In the genomic region with DNA sequence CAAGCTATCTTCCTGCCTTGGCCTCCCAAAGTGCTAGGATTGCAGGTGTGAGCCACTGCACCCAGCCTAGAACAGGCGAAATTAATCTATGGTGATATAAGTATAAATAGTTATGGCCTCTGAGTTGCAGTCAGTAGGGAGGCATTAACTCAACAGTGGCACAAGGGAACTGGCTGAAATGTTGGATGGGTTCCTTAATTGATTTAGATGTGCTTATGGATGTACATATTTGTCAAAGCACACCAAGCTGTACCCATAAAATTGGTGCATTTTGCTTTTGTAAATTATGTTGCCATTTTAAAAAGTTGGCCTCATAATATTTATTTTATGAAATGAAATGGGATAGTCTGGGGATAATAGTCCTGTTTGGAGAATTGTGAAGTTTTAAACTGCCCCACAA, we compare ENCODE assay signal across 1 cellular context.
TF ChIP-seq lines count a peak whose summit lies in the region.

No MANE protein-coding gene starts in this region.

TF ChIP-seq in GM23338, 12 proteins besides CTCF, POLR2A, EP300 and RAD21 (continued from another document):
- TF ChIP-seq, protein P1, sequence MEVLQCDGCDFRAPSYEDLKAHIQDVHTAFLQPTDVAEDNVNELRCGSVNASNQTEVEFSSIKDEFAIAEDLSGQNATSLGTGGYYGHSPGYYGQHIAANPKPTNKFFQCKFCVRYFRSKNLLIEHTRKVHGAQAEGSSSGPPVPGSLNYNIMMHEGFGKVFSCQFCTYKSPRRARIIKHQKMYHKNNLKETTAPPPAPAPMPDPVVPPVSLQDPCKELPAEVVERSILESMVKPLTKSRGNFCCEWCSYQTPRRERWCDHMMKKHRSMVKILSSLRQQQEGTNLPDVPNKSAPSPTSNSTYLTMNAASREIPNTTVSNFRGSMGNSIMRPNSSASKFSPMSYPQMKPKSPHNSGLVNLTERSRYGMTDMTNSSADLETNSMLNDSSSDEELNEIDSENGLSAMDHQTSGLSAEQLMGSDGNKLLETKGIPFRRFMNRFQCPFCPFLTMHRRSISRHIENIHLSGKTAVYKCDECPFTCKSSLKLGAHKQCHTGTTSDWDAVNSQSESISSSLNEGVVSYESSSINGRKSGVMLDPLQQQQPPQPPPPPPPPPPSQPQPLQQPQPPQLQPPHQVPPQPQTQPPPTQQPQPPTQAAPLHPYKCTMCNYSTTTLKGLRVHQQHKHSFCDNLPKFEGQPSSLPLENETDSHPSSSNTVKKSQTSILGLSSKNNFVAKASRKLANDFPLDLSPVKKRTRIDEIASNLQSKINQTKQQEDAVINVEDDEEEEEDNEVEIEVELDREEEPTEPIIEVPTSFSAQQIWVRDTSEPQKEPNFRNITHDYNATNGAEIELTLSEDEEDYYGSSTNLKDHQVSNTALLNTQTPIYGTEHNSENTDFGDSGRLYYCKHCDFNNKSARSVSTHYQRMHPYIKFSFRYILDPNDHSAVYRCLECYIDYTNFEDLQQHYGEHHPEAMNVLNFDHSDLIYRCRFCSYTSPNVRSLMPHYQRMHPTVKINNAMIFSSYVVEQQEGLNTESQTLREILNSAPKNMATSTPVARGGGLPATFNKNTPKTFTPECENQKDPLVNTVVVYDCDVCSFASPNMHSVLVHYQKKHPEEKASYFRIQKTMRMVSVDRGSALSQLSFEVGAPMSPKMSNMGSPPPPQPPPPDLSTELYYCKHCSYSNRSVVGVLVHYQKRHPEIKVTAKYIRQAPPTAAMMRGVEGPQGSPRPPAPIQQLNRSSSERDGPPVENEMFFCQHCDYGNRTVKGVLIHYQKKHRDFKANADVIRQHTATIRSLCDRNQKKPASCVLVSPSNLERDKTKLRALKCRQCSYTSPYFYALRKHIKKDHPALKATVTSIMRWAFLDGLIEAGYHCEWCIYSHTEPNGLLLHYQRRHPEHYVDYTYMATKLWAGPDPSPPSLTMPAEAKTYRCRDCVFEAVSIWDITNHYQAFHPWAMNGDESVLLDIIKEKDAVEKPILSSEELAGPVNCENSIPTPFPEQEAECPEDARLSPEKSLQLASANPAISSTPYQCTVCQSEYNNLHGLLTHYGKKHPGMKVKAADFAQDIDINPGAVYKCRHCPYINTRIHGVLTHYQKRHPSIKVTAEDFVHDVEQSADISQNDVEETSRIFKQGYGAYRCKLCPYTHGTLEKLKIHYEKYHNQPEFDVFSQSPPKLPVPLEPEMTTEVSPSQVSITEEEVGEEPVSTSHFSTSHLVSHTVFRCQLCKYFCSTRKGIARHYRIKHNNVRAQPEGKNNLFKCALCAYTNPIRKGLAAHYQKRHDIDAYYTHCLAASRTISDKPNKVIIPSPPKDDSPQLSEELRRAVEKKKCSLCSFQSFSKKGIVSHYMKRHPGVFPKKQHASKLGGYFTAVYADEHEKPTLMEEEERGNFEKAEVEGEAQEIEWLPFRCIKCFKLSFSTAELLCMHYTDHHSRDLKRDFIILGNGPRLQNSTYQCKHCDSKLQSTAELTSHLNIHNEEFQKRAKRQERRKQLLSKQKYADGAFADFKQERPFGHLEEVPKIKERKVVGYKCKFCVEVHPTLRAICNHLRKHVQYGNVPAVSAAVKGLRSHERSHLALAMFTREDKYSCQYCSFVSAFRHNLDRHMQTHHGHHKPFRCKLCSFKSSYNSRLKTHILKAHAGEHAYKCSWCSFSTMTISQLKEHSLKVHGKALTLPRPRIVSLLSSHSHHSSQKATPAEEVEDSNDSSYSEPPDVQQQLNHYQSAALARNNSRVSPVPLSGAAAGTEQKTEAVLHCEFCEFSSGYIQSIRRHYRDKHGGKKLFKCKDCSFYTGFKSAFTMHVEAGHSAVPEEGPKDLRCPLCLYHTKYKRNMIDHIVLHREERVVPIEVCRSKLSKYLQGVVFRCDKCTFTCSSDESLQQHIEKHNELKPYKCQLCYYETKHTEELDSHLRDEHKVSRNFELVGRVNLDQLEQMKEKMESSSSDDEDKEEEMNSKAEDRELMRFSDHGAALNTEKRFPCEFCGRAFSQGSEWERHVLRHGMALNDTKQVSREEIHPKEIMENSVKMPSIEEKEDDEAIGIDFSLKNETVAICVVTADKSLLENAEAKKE (CRISPR knock-in tag; IDR thresholded peaks at IDR 0.05): no peak
- TF ChIP-seq, protein P2, sequence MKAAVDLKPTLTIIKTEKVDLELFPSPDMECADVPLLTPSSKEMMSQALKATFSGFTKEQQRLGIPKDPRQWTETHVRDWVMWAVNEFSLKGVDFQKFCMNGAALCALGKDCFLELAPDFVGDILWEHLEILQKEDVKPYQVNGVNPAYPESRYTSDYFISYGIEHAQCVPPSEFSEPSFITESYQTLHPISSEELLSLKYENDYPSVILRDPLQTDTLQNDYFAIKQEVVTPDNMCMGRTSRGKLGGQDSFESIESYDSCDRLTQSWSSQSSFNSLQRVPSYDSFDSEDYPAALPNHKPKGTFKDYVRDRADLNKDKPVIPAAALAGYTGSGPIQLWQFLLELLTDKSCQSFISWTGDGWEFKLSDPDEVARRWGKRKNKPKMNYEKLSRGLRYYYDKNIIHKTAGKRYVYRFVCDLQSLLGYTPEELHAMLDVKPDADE (IDR thresholded peaks at IDR 0.05): no peak
- no peak for TF ChIP-seq EZH2 (IDR thresholded peaks at IDR 0.05; ENCODE audit: low read depth, unreplicated experiment)
